29 cellular contexts compared by ENCODE assay signal in genomic region chrX:44101300-44101699, GRCh38.
"Had no signal": no experiment of that assay in that cellular context is flagged by ENCODE, and none has a peak within 500 bp of the region (broad histone marks: within the 10 kb centered on the region; RNA-seq: fewer than 3 reads in every experiment).

No MANE protein-coding gene starts in this region.

- H3K27me3 Mint-ChIP-seq: activated naive CD8-positive, alpha-beta T cell; effector memory CD8-positive, alpha-beta T cell; stimulated activated naive CD8-positive, alpha-beta T cell treated with anti-CD3 and anti-CD28 coated beads, Interleukin-15, Interleukin-2, amounts not matched to agents 100 ng/mL and 50 ng/mL, for 24 hours; type B pancreatic cell had no signal

- H3K4me1 Mint-ChIP-seq: nephron; stimulated activated effector memory CD8-positive, alpha-beta T cell treated with anti-CD3 and anti-CD28 coated beads, Interleukin-12 subunit alpha, Interleukin-12 subunit beta, amount 100 ng/mL, for 72 hours; T-cell had no signal

- H3K9me3 Mint-ChIP-seq: stimulated activated naive CD8-positive, alpha-beta T cell treated with anti-CD3 and anti-CD28 coated beads, Interleukin-15, Interleukin-2, amounts not matched to agents 100 ng/mL and 50 ng/mL, for 24 hours; T-helper 2 cell treated with Interferon-gamma antibody and Interleukin-4, amounts not matched to agents 5 μg/mL and 100 μg/mL, for 36 hours had no signal

- H3K27ac Mint-ChIP-seq: activated naive CD8-positive, alpha-beta T cell; activated T-cell treated with anti-CD3 and anti-CD28 coated beads, Interleukin-2, amount 50 U/mL, for 72 hours; effector memory CD8-positive, alpha-beta T cell; nephron; stimulated activated effector memory CD8-positive, alpha-beta T cell treated with anti-CD3 and anti-CD28 coated beads, Interleukin-12 subunit alpha, Interleukin-12 subunit beta, amount 100 ng/mL, for 72 hours; stimulated activated naive CD8-positive, alpha-beta T cell treated with anti-CD3 and anti-CD28 coated beads, Interleukin-15, Interleukin-2, amounts not matched to agents 100 ng/mL and 50 ng/mL, for 24 hours; T-cell; T-helper 2 cell treated with Interferon-gamma antibody and Interleukin-4, amounts not matched to agents 5 μg/mL and 100 μg/mL, for 36 hours; type B pancreatic cell had no signal

- ATAC-seq: activated T-cell treated with anti-CD3 and anti-CD28 coated beads, Interleukin-2, amount 50 U/mL, for 72 hours; body of pancreas; effector memory CD8-positive, alpha-beta T cell; gastrocnemius medialis; left lung; sciatic nerve; stimulated activated effector memory CD8-positive, alpha-beta T cell treated with anti-CD3 and anti-CD28 coated beads, Interleukin-12 subunit alpha, Interleukin-12 subunit beta, amount 100 ng/mL, for 72 hours; T-cell had no signal

- H3K27ac ChIP-seq: adrenal gland, body of pancreas, esophagus muscularis mucosa, gastrocnemius medialis, left lung, skin epidermis, uterus, VCaP had no signal

- DNase-seq: activated CD4-positive, alpha-beta T cell treated with anti-CD3 and anti-CD28 coated beads for 4 hours; activated CD4-positive, alpha-beta T cell treated with anti-CD3 and anti-CD28 coated beads, Interleukin-2, amount 50 U/mL, for 4 hours; activated effector memory CD4-positive, alpha-beta T cell treated with Interleukin-2 at 50 U/mL for 16 hours; activated naive CD4-positive, alpha-beta T cell treated with Interleukin-2 at 50 U/mL for 16 hours; activated T-cell treated with anti-CD3 and anti-CD28 coated beads for 4 hours; activated T-cell treated with anti-CD3 and anti-CD28 coated beads, Interleukin-2, amount 50 U/mL, for 72 hours; adrenal gland; aorta; body of pancreas; cortex of kidney; effector memory CD8-positive, alpha-beta T cell; gastrocnemius medialis; glutamatergic neuron; kidney glomerular epithelial cell; left lung; retina; stimulated activated CD4-positive, alpha-beta T cell treated with anti-CD3 and anti-CD28 coated beads, Interleukin-4, amount 100 ng/mL, for 24 hours; T-cell; uterus had no signal

- H3K36me3 Mint-ChIP-seq: activated naive CD8-positive, alpha-beta T cell; stimulated activated effector memory CD8-positive, alpha-beta T cell treated with anti-CD3 and anti-CD28 coated beads, Interleukin-12 subunit alpha, Interleukin-12 subunit beta, amount 100 ng/mL, for 72 hours; T-cell; type B pancreatic cell had no signal

- H3K4me3 Mint-ChIP-seq: activated naive CD8-positive, alpha-beta T cell; activated T-cell treated with anti-CD3 and anti-CD28 coated beads, Interleukin-2, amount 50 U/mL, for 72 hours; effector memory CD8-positive, alpha-beta T cell; nephron; stimulated activated effector memory CD8-positive, alpha-beta T cell treated with anti-CD3 and anti-CD28 coated beads, Interleukin-12 subunit alpha, Interleukin-12 subunit beta, amount 100 ng/mL, for 72 hours; stimulated activated naive CD8-positive, alpha-beta T cell treated with anti-CD3 and anti-CD28 coated beads, Interleukin-15, Interleukin-2, amounts not matched to agents 100 ng/mL and 50 ng/mL, for 24 hours; T-cell; T-helper 2 cell treated with Interferon-gamma antibody and Interleukin-4, amounts not matched to agents 5 μg/mL and 100 μg/mL, for 36 hours; type B pancreatic cell had no signal
